ENCODE assay signal across 26 cellular contexts in the genomic region with DNA sequence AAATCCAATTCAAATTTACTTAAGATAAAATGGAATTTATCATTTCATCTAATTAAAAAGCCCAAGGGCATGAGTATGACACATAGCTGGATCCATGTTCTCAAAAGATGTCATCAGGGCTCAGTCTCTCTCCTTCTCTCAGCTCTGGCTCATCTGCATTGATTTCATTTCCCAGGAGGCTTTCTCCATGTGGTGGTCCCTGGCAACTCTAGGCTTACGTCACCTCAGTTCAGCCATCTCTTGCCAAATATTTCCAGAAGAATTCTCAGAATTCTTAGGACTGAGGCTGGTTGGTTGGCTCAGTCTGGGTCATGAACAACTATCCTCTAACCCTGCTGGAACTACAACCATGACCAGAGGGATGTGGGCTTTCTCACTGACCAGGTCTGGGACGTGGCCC.
DNase-seq lines count a peak whose midpoint lies in the region; ATAC-seq and TF ChIP-seq lines count a peak whose summit lies in the region.
"Had no signal": no experiment of that assay in that cellular context is flagged by ENCODE, and none has a peak within 500 bp of the region (broad histone marks: within the 10 kb centered on the region; RNA-seq: fewer than 3 reads in every experiment).

No MANE protein-coding gene starts in this region.

- no peak overlapping the region for H3K27ac ChIP-seq in RWPE1
- H3K27ac ChIP-seq: C4-2B, neural progenitor cell, tibial artery had no signal

- DNase-seq in AG08395 (ENCODE audit: low spot score) (peak; percentile 79), GM04504 (ENCODE audit: low read depth) (peak; percentile 68), astrocyte of the hippocampus (ENCODE audit: low read depth, low spot score) (peak; percentile 42), fibroblast of villous mesenchyme (ENCODE audit: low read depth) (peak; percentile 8), COLO829 (ENCODE audit: low spot score) (no peak), ureter (ENCODE audit: low spot score) (no peak), RWPE1 (ENCODE audit: low spot score) (no peak)
- DNase-seq: activated CD4-positive, alpha-beta T cell treated with anti-CD3 and anti-CD28 coated beads for 36 hours; activated naive CD4-positive, alpha-beta T cell treated with anti-CD3 and anti-CD28 coated beads for 36 hours; activated T-cell treated with anti-CD3 and anti-CD28 coated beads, Interleukin-2, amount 50 U/mL, for 48 hours; amygdala; cerebellar nuclear complex; erythroblast; kidney glomerular epithelial cell; NCI-H1105 treated with DMSO at 0.1 percent for 48 hours; NCI-H2081; OCI-M1; stimulated activated naive CD4-positive, alpha-beta T cell; tibial artery had no signal

- POLR2A ChIA-PET in RWPE1 (lab: Yijun Ruan, JAX; ENCODE audit: low non-redundant PET): no interaction called here

- TF ChIP-seq CTCF in fibroblast of villous mesenchyme (IDR thresholded peaks at IDR 0.05; ENCODE audit: insufficient read depth, low read depth, low read length) (no peak), RWPE1 (conservative IDR thresholded peaks at IDR 0.05; ENCODE audit: low read depth) (no peak)

- ATAC-seq in HG02588 (IDR thresholded peaks at IDR 0.05; ENCODE audit: unreplicated experiment): no peak
- ATAC-seq: activated CD4-positive, alpha-beta T cell treated with anti-CD3 and anti-CD28 coated beads for 36 hours; Right ventricle myocardium inferior had no signal

- H3K4me3 ChIP-seq in fibroblast of villous mesenchyme (ENCODE audit: low read depth, low read length): no peak overlapping the region
- H3K4me3 ChIP-seq: HAP-1, lung, neural progenitor cell, smooth muscle cell, tibial artery had no signal

- CTCF ChIA-PET in RWPE1 (lab: Yijun Ruan, JAX): no interaction called here

Comparison
In these comparisons a context has a peak if more than half of its experiments do, and no peak if none do; other contexts are left out.
1. DNase-seq: peak in AG08395 (single experiment), GM04504 (single experiment), astrocyte of the hippocampus (single experiment) and fibroblast of villous mesenchyme (single experiment); none in COLO829 (single experiment), ureter (single experiment) and RWPE1 (single experiment).